Comparison of ENCODE assay signal across 23 cellular contexts in genomic region chr6:32607988-32608298, GRCh38. TPM values are rescaled to one million over a fixed set of nuclear protein-coding genes. Genes with fewer than 3 reads are reported as not detected.
A peak's percentile ranks its signal among the peaks of the same experiment; 100 is the strongest.
DNase-seq lines count a peak whose midpoint lies in the region; ATAC-seq and TF ChIP-seq lines count a peak whose summit lies in the region.
"Had no signal": no experiment of that assay in that cellular context is flagged by ENCODE, and none has a peak within 500 bp of the region (broad histone marks: within the 10 kb centered on the region; RNA-seq: fewer than 3 reads in every experiment).

No MANE protein-coding gene starts in this region.

- no peak for TF ChIP-seq CTCF in spleen (IDR thresholded peaks at IDR 0.05 in 8 of 11, conservative IDR thresholded peaks at IDR 0.05 in 3 of 11)

- no peak for DNase-seq in stimulated activated naive CD8-positive, alpha-beta T cell treated with anti-CD3 and anti-CD28 coated beads, Interleukin-15, amount 100 ng/mL, for 72 hours
- DNase-seq in activated naive CD8-positive, alpha-beta T cell treated with anti-CD3 and anti-CD28 coated beads, Interleukin-2, amount 50 U/mL, for 24 hours, result no peak
- DNase-seq in spleen (no peak), NCI-H2081 treated with DMSO at 0.1 percent for 48 hours (lab: John Stamatoyannopoulos, UW) (no peak), DMS153 treated with DMSO at 0.1 percent for 48 hours (lab: John Stamatoyannopoulos, UW; ENCODE audit: unreplicated experiment) (no peak)
- DNase-seq: DND-41, H7, HFFc6, IMR-90, MG63, NCI-H1048, NCI-H1436, NCI-H1930, NCI-H526, PC-9, SJCRH30 had no signal

- intact Hi-C loops in spleen (cut with DNase I; ENCODE audit: low total_unique reads), result no loop called here

- no peaks in the 10 kb centered on the region for H3K9me3 ChIP-seq in spleen
- H3K9me3 ChIP-seq: A549, BLaER1, MG63, SJCRH30 had no signal

- H3K36me3 ChIP-seq in spleen, result no peaks in the 10 kb centered on the region
- H3K36me3 ChIP-seq: BLaER1, MG63, SJCRH30 had no signal

- H3K4me1 ChIP-seq in spleen, result peaks cover 0 to 15% (median 1%) of the 10 kb centered on the region in 6 donors
- H3K4me1 ChIP-seq: A549, SJCRH30 had no signal

- peak overlapping the region; percentile 9 for H3K27ac Mint-ChIP-seq in stimulated activated naive CD8-positive, alpha-beta T cell treated with anti-CD3 and anti-CD28 coated beads, Interleukin-15, Interleukin-2, amounts not matched to agents 100 ng/mL and 50 ng/mL, for 24 hours
- no peak overlapping the region for H3K27ac Mint-ChIP-seq in stimulated activated naive CD8-positive, alpha-beta T cell treated with anti-CD3 and anti-CD28 coated beads, Interleukin-15, amount 100 ng/mL, for 72 hours
- H3K27ac Mint-ChIP-seq in activated naive CD8-positive, alpha-beta T cell treated with anti-CD3 and anti-CD28 coated beads, Interleukin-2, amount 50 U/mL, for 24 hours, result peak overlapping the region; percentile 28
- H3K27ac Mint-ChIP-seq: HFFc6 had no signal

- H3K4me1 Mint-ChIP-seq in stimulated activated naive CD8-positive, alpha-beta T cell treated with anti-CD3 and anti-CD28 coated beads, Interleukin-15, Interleukin-2, amounts not matched to agents 100 ng/mL and 50 ng/mL, for 24 hours (ENCODE audit: low read depth), result peaks cover 40% of the 10 kb centered on the region
- H3K4me1 Mint-ChIP-seq in stimulated activated naive CD8-positive, alpha-beta T cell treated with anti-CD3 and anti-CD28 coated beads, Interleukin-15, amount 100 ng/mL, for 72 hours, result peaks cover 17% of the 10 kb centered on the region
- H3K4me1 Mint-ChIP-seq in activated naive CD8-positive, alpha-beta T cell treated with anti-CD3 and anti-CD28 coated beads, Interleukin-2, amount 50 U/mL, for 24 hours, result peaks cover 33% of the 10 kb centered on the region

- no peaks in the 10 kb centered on the region for H3K27me3 Mint-ChIP-seq in stimulated activated naive CD8-positive, alpha-beta T cell treated with anti-CD3 and anti-CD28 coated beads, Interleukin-15, Interleukin-2, amounts not matched to agents 100 ng/mL and 50 ng/mL, for 24 hours
- no peaks in the 10 kb centered on the region for H3K27me3 Mint-ChIP-seq in stimulated activated naive CD8-positive, alpha-beta T cell treated with anti-CD3 and anti-CD28 coated beads, Interleukin-15, amount 100 ng/mL, for 72 hours
- no peaks in the 10 kb centered on the region for H3K27me3 Mint-ChIP-seq in activated naive CD8-positive, alpha-beta T cell treated with anti-CD3 and anti-CD28 coated beads, Interleukin-2, amount 50 U/mL, for 24 hours

- WGBS in spleen, 5 donors, result 21 to 70% (median 49%) methylated on average over 2 of the region's 2 CpGs

- H3K36me3 Mint-ChIP-seq in stimulated activated naive CD8-positive, alpha-beta T cell treated with anti-CD3 and anti-CD28 coated beads, Interleukin-15, Interleukin-2, amounts not matched to agents 100 ng/mL and 50 ng/mL, for 24 hours (ENCODE audit: low read depth), result no peaks in the 10 kb centered on the region
- no peaks in the 10 kb centered on the region for H3K36me3 Mint-ChIP-seq in activated naive CD8-positive, alpha-beta T cell treated with anti-CD3 and anti-CD28 coated beads, Interleukin-2, amount 50 U/mL, for 24 hours (ENCODE audit: low read depth)

- H3K4me3 Mint-ChIP-seq in stimulated activated naive CD8-positive, alpha-beta T cell treated with anti-CD3 and anti-CD28 coated beads, Interleukin-15, Interleukin-2, amounts not matched to agents 100 ng/mL and 50 ng/mL, for 24 hours, result no peak overlapping the region
- H3K4me3 Mint-ChIP-seq in stimulated activated naive CD8-positive, alpha-beta T cell treated with anti-CD3 and anti-CD28 coated beads, Interleukin-15, amount 100 ng/mL, for 72 hours, result no peak overlapping the region
- H3K4me3 Mint-ChIP-seq in activated naive CD8-positive, alpha-beta T cell treated with anti-CD3 and anti-CD28 coated beads, Interleukin-2, amount 50 U/mL, for 24 hours, result no peak overlapping the region
- H3K4me3 Mint-ChIP-seq: HFFc6 had no signal

- H3K9me3 Mint-ChIP-seq in stimulated activated naive CD8-positive, alpha-beta T cell treated with anti-CD3 and anti-CD28 coated beads, Interleukin-15, Interleukin-2, amounts not matched to agents 100 ng/mL and 50 ng/mL, for 24 hours, result no peaks in the 10 kb centered on the region
- H3K9me3 Mint-ChIP-seq in stimulated activated naive CD8-positive, alpha-beta T cell treated with anti-CD3 and anti-CD28 coated beads, Interleukin-15, amount 100 ng/mL, for 72 hours, result no peaks in the 10 kb centered on the region
- H3K9me3 Mint-ChIP-seq in activated naive CD8-positive, alpha-beta T cell treated with anti-CD3 and anti-CD28 coated beads, Interleukin-2, amount 50 U/mL, for 24 hours, result no peaks in the 10 kb centered on the region
- H3K9me3 Mint-ChIP-seq: HFFc6 had no signal

- H3K27ac ChIP-seq in spleen, result peak overlapping the region in 6 of 8 donors; percentile 4 to 92 (median 61)
- H3K27ac ChIP-seq: A549, BLaER1, PC-9, RWPE1, SJCRH30 had no signal

- ATAC-seq in stimulated activated naive CD8-positive, alpha-beta T cell treated with anti-CD3 and anti-CD28 coated beads, Interleukin-15, amount 100 ng/mL, for 72 hours, result no peak
- no peak for ATAC-seq in activated naive CD8-positive, alpha-beta T cell treated with anti-CD3 and anti-CD28 coated beads, Interleukin-2, amount 50 U/mL, for 24 hours
- no peak for ATAC-seq in HG02973 (IDR thresholded peaks at IDR 0.05; ENCODE audit: unreplicated experiment)
- ATAC-seq: A549 had no signal

- TF ChIP-seq POLR2A in spleen (IDR thresholded peaks at IDR 0.05), result no peak

- no peaks in the 10 kb centered on the region for H3K27me3 ChIP-seq in spleen (replicated peaks in 1 of 7)
- H3K27me3 ChIP-seq: BLaER1, MG63, SJCRH30 had no signal

- no peak overlapping the region for H3K4me3 ChIP-seq in spleen
- H3K4me3 ChIP-seq: A549, BLaER1, MG63, PC-9, SJCRH30 had no signal

RNA-seq across cellular contexts. Expression of gene HLA-DRB1, which starts 18.3 kb away (rescaled TPM):
- total RNA-seq in spleen, result 100 to 1,000 TPM; 158 to 779 (median 365) TPM
- polyA plus RNA-seq in spleen, result 100 to 1,000 TPM; 450 to 729 (median 573) TPM
- total RNA-seq: G401, HFFc6, HT1080, IMR-90, SJCRH30 had no signal
- polyA plus RNA-seq: A549, IMR-90 had no signal

RNA-seq across cellular contexts. Expression of gene HLA-DQA1, which starts 29.3 kb away (rescaled TPM):
- total RNA-seq in spleen, result 100 to 1,000 TPM in 6 of 7 donors, 10 to 100 TPM in 1; 19.1 to 340 (median 196) TPM
- polyA plus RNA-seq in spleen, result 100 to 1,000 TPM; 249 to 441 (median 420) TPM
- total RNA-seq: G401, H7, HFFc6, HT1080, IMR-90, PC-9, SJCRH30 had no signal
- polyA plus RNA-seq: A549, IMR-90 had no signal

RNA-seq across cellular contexts. Expression of gene HLA-DQB1, which starts 58.5 kb away (rescaled TPM):
- 100 to 1,000 TPM in 4 of 7 donors, 10 to 100 TPM in 2, 1 to 10 TPM in 1; 6.1 to 271 (median 120) TPM for total RNA-seq in spleen
- 1,000 to 10,000 TPM in 1 of 3 donors, 100 to 1,000 TPM in 2; 383 to 1,152 (median 620) TPM for polyA plus RNA-seq in spleen
- total RNA-seq: G401, HFFc6, HT1080, IMR-90, SJCRH30 had no signal
- polyA plus RNA-seq: A549, IMR-90 had no signal

Comparison
In these comparisons a context has a peak if more than half of its experiments do, and no peak if none do; other contexts are left out.
1. H3K27ac Mint-ChIP-seq: peak in stimulated activated naive CD8-positive, alpha-beta T cell treated with anti-CD3 and anti-CD28 coated beads, Interleukin-15, Interleukin-2, amounts not matched to agents 100 ng/mL and 50 ng/mL, for 24 hours (single experiment) and activated naive CD8-positive, alpha-beta T cell treated with anti-CD3 and anti-CD28 coated beads, Interleukin-2, amount 50 U/mL, for 24 hours (single experiment); none in stimulated activated naive CD8-positive, alpha-beta T cell treated with anti-CD3 and anti-CD28 coated beads, Interleukin-15, amount 100 ng/mL, for 72 hours (0 of 2).